ENCODE assay signal across 24 cellular contexts in the genomic region with DNA sequence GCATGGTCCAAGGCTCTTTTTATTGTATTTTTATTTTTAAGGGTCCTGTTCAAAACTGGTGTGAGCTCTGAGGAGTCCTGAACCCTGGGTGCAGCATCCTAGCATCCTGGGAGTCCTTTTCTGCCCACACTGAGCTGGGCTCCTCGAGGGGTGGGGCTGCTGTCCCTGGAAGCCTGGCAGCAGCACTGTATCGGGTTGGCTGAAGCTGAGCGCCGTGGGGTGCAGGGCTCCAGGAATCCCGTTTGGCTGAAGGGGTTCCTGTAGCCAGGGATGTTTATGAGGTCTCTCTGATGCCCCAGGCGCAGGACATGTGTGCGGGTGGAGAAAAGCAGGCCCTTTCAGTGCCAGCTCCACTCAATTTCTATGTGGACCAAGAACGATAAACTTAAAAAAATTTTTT.
DNase-seq lines count a peak whose midpoint lies in the region; ATAC-seq, FAIRE-seq and TF ChIP-seq lines count a peak whose summit lies in the region.
"Had no signal": no experiment of that assay in that cellular context is flagged by ENCODE, and none has a peak within 500 bp of the region (broad histone marks: within the 10 kb centered on the region; RNA-seq: fewer than 3 reads in every experiment).

No MANE protein-coding gene starts in this region.

- DNase-seq in kidney (peak; percentile 43), neuronal stem cell (ENCODE audit: low spot score) (no peak), mesenchymal stem cell (no peak)
- no peak for DNase-seq in CD8-positive, alpha-beta T cell
- DNase-seq: 8988T; ACHN; BE2C; C1 segment of cervical spinal cord; Caco-2; CD4-positive, alpha-beta memory T cell; CD4-positive, CD25-positive, alpha-beta regulatory T cell; DMS 273 treated with DMSO at 0.1 percent for 48 hours; DMS153; DMS79; DND-41; EL; GDM1 had no signal

- no peaks in the 10 kb centered on the region for H3K36me3 Mint-ChIP-seq in CD8-positive, alpha-beta T cell
- H3K36me3 Mint-ChIP-seq: CD14-positive monocyte; CD4-positive, alpha-beta memory T cell; CD4-positive, CD25-positive, alpha-beta regulatory T cell had no signal

- H3K14ac ChIP-seq in neuronal stem cell (ENCODE audit: low read length) (no peak overlapping the region), mesenchymal stem cell (ENCODE audit: low read length in 2 of 2) (no peak overlapping the region)

- H2BK12ac ChIP-seq in neuronal stem cell (ENCODE audit: low read length) (no peak overlapping the region), mesenchymal stem cell (ENCODE audit: low read length in 2 of 2) (no peak overlapping the region)

- H3K79me1 ChIP-seq in neuronal stem cell (ENCODE audit: low read depth, low read length) = peaks cover 2% of the 10 kb centered on the region
- H3K79me1 ChIP-seq in mesenchymal stem cell (replicated peaks; ENCODE audit: low read length, poor library complexity, severe bottlenecking) = no peaks in the 10 kb centered on the region

- peak overlapping the region; percentile 30 for H3K18ac ChIP-seq in neuronal stem cell (ENCODE audit: low read length)
- H3K18ac ChIP-seq in mesenchymal stem cell (ENCODE audit: low read depth in 1 of 2, low read length in 2 of 2) = no peak overlapping the region

- H2BK120ac ChIP-seq in neuronal stem cell (ENCODE audit: low read depth, low read length) = no peak overlapping the region
- no peak overlapping the region for H2BK120ac ChIP-seq in mesenchymal stem cell (ENCODE audit: low read depth, low read length)

- no peaks in the 10 kb centered on the region for H3K4me1 Mint-ChIP-seq in CD8-positive, alpha-beta T cell (ENCODE audit: low read depth)
- H3K4me1 Mint-ChIP-seq: CD14-positive monocyte; CD4-positive, alpha-beta memory T cell; CD4-positive, CD25-positive, alpha-beta regulatory T cell had no signal

- H3K4me1 ChIP-seq in kidney (ENCODE audit: control insufficient read depth in 1 of 2, insufficient read depth in 1 of 2, low read depth in 1 of 2, low read length in 2 of 2) (no peaks in the 10 kb centered on the region), neuronal stem cell (ENCODE audit: control insufficient read depth in 2 of 2, insufficient read depth in 1 of 2, low read depth in 1 of 2, low read length in 2 of 2) (peaks cover 0 to 10% of the 10 kb centered on the region in 2 donors), mesenchymal stem cell (ENCODE audit: control insufficient read depth, insufficient read depth, low read depth, low read length) (no peaks in the 10 kb centered on the region)
- H3K4me1 ChIP-seq in CD8-positive, alpha-beta T cell (ENCODE audit: insufficient read depth, low read length) = no peaks in the 10 kb centered on the region
- H3K4me1 ChIP-seq: BE2C, BLaER1, Caco-2 had no signal

- H3K27ac Mint-ChIP-seq in CD8-positive, alpha-beta T cell = no peak overlapping the region
- H3K27ac Mint-ChIP-seq: CD14-positive monocyte; CD4-positive, alpha-beta memory T cell; CD4-positive, CD25-positive, alpha-beta regulatory T cell had no signal

- H3K4ac ChIP-seq in neuronal stem cell (ENCODE audit: low read length) (no peak overlapping the region), mesenchymal stem cell (ENCODE audit: low read depth in 1 of 2, low read length in 2 of 2) (no peak overlapping the region)

- POLR2A ChIA-PET in CD8-positive, alpha-beta T cell (lab: Charles Lee) = no interaction called here

- H4K91ac ChIP-seq in neuronal stem cell (ENCODE audit: low read depth, low read length, poor library complexity) = no peak overlapping the region
- H4K91ac ChIP-seq in mesenchymal stem cell (ENCODE audit: low read length) = no peak overlapping the region

- peak overlapping the region; percentile 64 for H2AK5ac ChIP-seq in neuronal stem cell (ENCODE audit: low read depth, low read length)
- no peak overlapping the region for H2AK5ac ChIP-seq in mesenchymal stem cell (ENCODE audit: low read length, severe bottlenecking)

- H2BK5ac ChIP-seq in neuronal stem cell (ENCODE audit: low read length) (no peak overlapping the region), mesenchymal stem cell (ENCODE audit: low read depth, low read length, poor library complexity, severe bottlenecking) (no peak overlapping the region)

- H3K27ac ChIP-seq in kidney (ENCODE audit: low read depth in 2 of 2, low read length in 2 of 2) (no peak overlapping the region), neuronal stem cell (replicated peaks; ENCODE audit: low read length) (no peak overlapping the region), mesenchymal stem cell (ENCODE audit: low read length, poor library complexity, severe bottlenecking) (no peak overlapping the region)
- H3K27ac ChIP-seq in CD8-positive, alpha-beta T cell (ENCODE audit: low read depth, low read length) = no peak overlapping the region
- H3K27ac ChIP-seq: BLaER1 had no signal

- no peak overlapping the region for H3K4me3 ChIP-seq in kidney (ENCODE audit: low read length in 2 of 2)
- H3K4me3 ChIP-seq in neuronal stem cell (ENCODE audit: low read length in 2 of 2) = no peak overlapping the region
- no peak overlapping the region for H3K4me3 ChIP-seq in CD8-positive, alpha-beta T cell (ENCODE audit: low read depth, low read length)
- no peak overlapping the region for H3K4me3 ChIP-seq in mesenchymal stem cell (ENCODE audit: insufficient read depth in 1 of 2, low read depth in 1 of 2, low read length in 2 of 2)
- H3K4me3 ChIP-seq: BLaER1, GM12878 had no signal

- no peaks in the 10 kb centered on the region for H3K36me3 ChIP-seq in kidney (ENCODE audit: control insufficient read depth in 1 of 2, insufficient read depth in 2 of 2, low read length in 2 of 2)
- peaks cover 0 to 4% of the 10 kb centered on the region in 2 donors for H3K36me3 ChIP-seq in neuronal stem cell (replicated peaks in 1 of 2; ENCODE audit: control insufficient read depth in 2 of 2, insufficient read depth in 2 of 2, low read length in 2 of 2)
- H3K36me3 ChIP-seq in CD8-positive, alpha-beta T cell (ENCODE audit: insufficient read depth, low read length) = no peaks in the 10 kb centered on the region
- no peaks in the 10 kb centered on the region for H3K36me3 ChIP-seq in mesenchymal stem cell (ENCODE audit: control insufficient read depth in 1 of 2, insufficient read depth in 2 of 2, low read depth in 1 of 2, low read length in 2 of 2)
- H3K36me3 ChIP-seq: BE2C, BLaER1 had no signal

- H4K8ac ChIP-seq in neuronal stem cell (ENCODE audit: low read depth, low read length) = no peak overlapping the region
- no peak overlapping the region for H4K8ac ChIP-seq in mesenchymal stem cell (ENCODE audit: low read length)

- no peaks in the 10 kb centered on the region for H3K9me3 Mint-ChIP-seq in CD8-positive, alpha-beta T cell
- H3K9me3 Mint-ChIP-seq: CD4-positive, alpha-beta memory T cell had no signal

- ATAC-seq in CD8-positive, alpha-beta T cell = no peak
- no peak for ATAC-seq in HG03175 (IDR thresholded peaks at IDR 0.05; ENCODE audit: unreplicated experiment)
- ATAC-seq: GM12878 had no signal

- FAIRE-seq in kidney (lab: Jason Lieb, UNC) = no peak
- FAIRE-seq: A204.1, GM12878, GM12892, GM18507 had no signal

- H3K27me3 Mint-ChIP-seq in CD8-positive, alpha-beta T cell (ENCODE audit: low read depth) = no peaks in the 10 kb centered on the region
- H3K27me3 Mint-ChIP-seq: CD4-positive, alpha-beta memory T cell had no signal

- H3K4me3 Mint-ChIP-seq in CD8-positive, alpha-beta T cell = no peak overlapping the region
- H3K4me3 Mint-ChIP-seq: CD14-positive monocyte; CD4-positive, alpha-beta memory T cell; CD4-positive, CD25-positive, alpha-beta regulatory T cell had no signal

- TF ChIP-seq CTCF in kidney (IDR thresholded peaks at IDR 0.05; ENCODE audit: borderline replicate concordance, extremely low read depth, insufficient read depth) = no peak
- TF ChIP-seq CTCF in CD8-positive, alpha-beta T cell (IDR thresholded peaks at IDR 0.05) = no peak

- intact Hi-C loops in kidney (cut with DNase I) = no loop called here
- intact Hi-C loops in CD8-positive, alpha-beta T cell (cut with DNase I, micrococcal nuclease) = no loop called here

- no CpG with 5 or more reads among the region's 8 CpGs for WGBS in neuronal stem cell (ENCODE audit: extremely low coverage in 2 of 2, insufficient read length in 2 of 2, insufficient replicate concordance in 1 of 2), 2 donors
- WGBS in mesenchymal stem cell = 72% methylated on average over 7 of the region's 8 CpGs

- no peak overlapping the region for H3K9ac ChIP-seq in kidney (ENCODE audit: low read length in 2 of 2)
- no peak overlapping the region for H3K9ac ChIP-seq in neuronal stem cell (ENCODE audit: low read depth, low read length, poor library complexity)
- no peak overlapping the region for H3K9ac ChIP-seq in mesenchymal stem cell (ENCODE audit: low read length)
- H3K9ac ChIP-seq: BLaER1 had no signal

- H2AFZ ChIP-seq in neuronal stem cell (ENCODE audit: low read length) (no peak overlapping the region), mesenchymal stem cell (ENCODE audit: low read depth, low read length) (no peak overlapping the region)

- H3K27me3 ChIP-seq in neuronal stem cell (ENCODE audit: control insufficient read depth in 3 of 3, insufficient read depth in 3 of 3, low read depth in 1 of 3, low read length in 3 of 3) (no peaks in the 10 kb centered on the region), mesenchymal stem cell (ENCODE audit: control insufficient read depth in 1 of 2, insufficient read depth in 1 of 2, low read length in 2 of 2) (no peaks in the 10 kb centered on the region)
- H3K27me3 ChIP-seq in CD8-positive, alpha-beta T cell (ENCODE audit: insufficient read depth, low read length) = no peaks in the 10 kb centered on the region
- H3K27me3 ChIP-seq: BE2C, BLaER1 had no signal

- H3K9me3 ChIP-seq in kidney (ENCODE audit: control insufficient read depth in 1 of 2, low read length in 2 of 2) (no peaks in the 10 kb centered on the region), neuronal stem cell (replicated peaks in 1 of 2; ENCODE audit: control insufficient read depth in 2 of 2, insufficient read depth in 1 of 2, low read depth in 1 of 2, low read length in 2 of 2) (peaks cover 0 to 5% of the 10 kb centered on the region in 2 donors), mesenchymal stem cell (ENCODE audit: control insufficient read depth, low read length) (no peaks in the 10 kb centered on the region)
- no peaks in the 10 kb centered on the region for H3K9me3 ChIP-seq in CD8-positive, alpha-beta T cell (ENCODE audit: low read length)
- H3K9me3 ChIP-seq: BE2C, BLaER1, Caco-2 had no signal

- CTCF ChIA-PET in CD8-positive, alpha-beta T cell (lab: Charles Lee) = no interaction called here

- no peak overlapping the region for H3K4me2 ChIP-seq in neuronal stem cell (ENCODE audit: insufficient read depth, low read length, poor library complexity, severe bottlenecking)
- H3K4me2 ChIP-seq in mesenchymal stem cell (ENCODE audit: low read length, poor library complexity, severe bottlenecking) = no peak overlapping the region
- H3K4me2 ChIP-seq: BLaER1 had no signal

- no peak overlapping the region for H2BK15ac ChIP-seq in neuronal stem cell (ENCODE audit: low read length)
- no peak overlapping the region for H2BK15ac ChIP-seq in mesenchymal stem cell (ENCODE audit: low read depth, poor library complexity, severe bottlenecking)

- H3K23ac ChIP-seq in neuronal stem cell (ENCODE audit: low read depth, low read length, poor library complexity) (no peak overlapping the region), mesenchymal stem cell (ENCODE audit: low read length in 2 of 2) (no peak overlapping the region)
